In the genomic region with DNA sequence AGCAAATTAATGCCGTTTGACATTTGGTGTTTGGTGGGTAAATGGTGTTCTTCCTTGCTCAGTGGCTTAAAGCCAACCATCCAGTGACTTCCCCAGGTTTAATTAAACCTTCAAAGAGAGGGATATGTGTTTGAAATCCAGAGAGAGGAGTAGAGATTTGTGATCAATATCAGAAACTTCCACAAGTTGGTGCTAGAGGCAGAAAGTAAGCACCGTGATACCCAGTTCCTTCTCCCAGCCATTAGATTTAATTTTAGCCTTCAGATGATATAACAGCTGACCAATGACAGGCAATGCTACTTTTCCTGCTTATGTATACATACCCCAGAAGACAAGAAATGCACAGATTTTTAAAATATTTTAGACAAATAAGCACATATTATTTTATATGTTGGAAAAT, we compare ENCODE assay signal across 11 cellular contexts.
DNase-seq lines count a peak whose midpoint lies in the region; ATAC-seq and TF ChIP-seq lines count a peak whose summit lies in the region.
"Had no signal": no experiment of that assay in that cellular context is flagged by ENCODE, and none has a peak within 500 bp of the region (broad histone marks: within the 10 kb centered on the region; RNA-seq: fewer than 3 reads in every experiment).

No MANE protein-coding gene starts in this region.

- TF ChIP-seq POLR2A in testis (IDR thresholded peaks at IDR 0.05) (no peak), suprapubic skin (IDR thresholded peaks at IDR 0.05) (no peak)

- TF ChIP-seq EP300 in suprapubic skin (IDR thresholded peaks at IDR 0.05): no peak

- no peaks in the 10 kb centered on the region for H3K27me3 ChIP-seq in testis
- H3K27me3 ChIP-seq in suprapubic skin: no peaks in the 10 kb centered on the region

- DNase-seq in NCI-H1694 treated with DMSO at 0.1 percent for 48 hours (lab: John Stamatoyannopoulos, UW) (peak; percentile 15), NCI-H1694 (lab: John Stamatoyannopoulos, UW) (no peak), RKO (ENCODE audit: low spot score) (peak; percentile 0), foreskin melanocyte (peak; percentile 26), testis (no peak), suprapubic skin (ENCODE audit: low spot score in 2 of 2) (no peak), omental fat pad (ENCODE audit: low spot score) (no peak), coronary artery (ENCODE audit: low spot score) (no peak)
- DNase-seq: activated CD4-positive, alpha-beta memory T cell treated with anti-CD3 and anti-CD28 coated beads for 36 hours; effector memory CD8-positive, alpha-beta T cell; naive B cell had no signal

- H3K9me3 ChIP-seq in testis (no peaks in the 10 kb centered on the region), suprapubic skin (no peaks in the 10 kb centered on the region)

- intact Hi-C loops in testis (cut with DNase I; ENCODE audit: low total_unique reads): no loop called here

- TF ChIP-seq CTCF in testis (IDR thresholded peaks at IDR 0.05) (peak in 2 of 3 experiments; percentile 4 to 29), suprapubic skin (IDR thresholded peaks at IDR 0.05) (no peak), omental fat pad (IDR thresholded peaks at IDR 0.05) (no peak), coronary artery (IDR thresholded peaks at IDR 0.05) (no peak)

- H3K27ac ChIP-seq in testis (no peak overlapping the region), suprapubic skin (no peak overlapping the region), coronary artery (no peak overlapping the region)

- H3K4me1 ChIP-seq in testis (no peaks in the 10 kb centered on the region), suprapubic skin (no peaks in the 10 kb centered on the region)

- 9 to 13% methylated on average over 2 of the region's 2 CpGs for WGBS in testis, 2 donors
- 6% methylated on average over 2 of the region's 2 CpGs for WGBS in suprapubic skin

- H3K36me3 ChIP-seq in testis (ENCODE audit: low read depth, missing control alignments) (no peaks in the 10 kb centered on the region), suprapubic skin (no peaks in the 10 kb centered on the region)

- no peak overlapping the region for H3K4me3 ChIP-seq in testis
- H3K4me3 ChIP-seq in suprapubic skin: no peak overlapping the region
- H3K4me3 ChIP-seq in coronary artery: no peak overlapping the region

- ATAC-seq in omental fat pad (ENCODE audit: low FRiP score): no peak
- ATAC-seq: effector memory CD8-positive, alpha-beta T cell had no signal

Comparison
In these comparisons a context has a peak if more than half of its experiments do, and no peak if none do; other contexts are left out.
1. DNase-seq: peak in NCI-H1694 treated with DMSO at 0.1 percent for 48 hours (single experiment), RKO (single experiment) and foreskin melanocyte (single experiment); none in NCI-H1694 (single experiment), testis (single experiment), suprapubic skin (0 of 2), omental fat pad (single experiment) and coronary artery (single experiment).
2. CTCF ChIP-seq: peak in testis (2 of 3); none in suprapubic skin (0 of 2), omental fat pad (0 of 3) and coronary artery (single experiment).